ENCODE assay signal across 2 cellular contexts in the genomic region with DNA sequence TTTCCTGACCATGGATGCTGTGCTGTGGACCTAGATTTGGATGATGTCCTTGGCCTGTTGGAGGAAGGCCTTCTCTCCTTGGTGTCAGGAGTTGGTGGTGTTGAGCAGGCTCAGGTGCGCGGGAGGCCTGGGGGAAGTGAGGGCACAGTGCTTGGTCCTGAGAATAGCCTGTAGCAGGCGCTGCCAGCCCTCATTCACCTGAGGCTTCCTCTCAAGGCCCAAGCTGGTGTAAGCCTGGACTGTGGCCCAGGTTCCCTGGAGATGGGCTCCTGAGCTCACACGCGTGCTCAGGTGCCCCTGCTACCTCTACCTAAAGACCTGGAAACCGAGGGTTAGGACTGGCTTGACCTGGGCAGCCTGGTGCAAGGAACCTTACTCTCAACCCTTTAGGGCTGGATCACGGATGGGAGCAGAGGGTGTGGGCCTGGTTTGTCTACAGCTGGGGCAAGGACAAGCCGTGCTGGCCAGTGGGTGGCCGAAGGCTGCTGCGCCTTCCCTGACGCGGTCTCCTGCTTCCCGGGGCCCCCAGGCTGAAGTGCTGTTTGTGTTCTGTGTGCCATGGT.
TF ChIP-seq lines count a peak whose summit lies in the region.

No MANE protein-coding gene starts in this region.

TF ChIP-seq in IMR-90, 13 proteins besides CTCF, POLR2A, EP300 and RAD21:
- TF ChIP-seq, protein P1, sequence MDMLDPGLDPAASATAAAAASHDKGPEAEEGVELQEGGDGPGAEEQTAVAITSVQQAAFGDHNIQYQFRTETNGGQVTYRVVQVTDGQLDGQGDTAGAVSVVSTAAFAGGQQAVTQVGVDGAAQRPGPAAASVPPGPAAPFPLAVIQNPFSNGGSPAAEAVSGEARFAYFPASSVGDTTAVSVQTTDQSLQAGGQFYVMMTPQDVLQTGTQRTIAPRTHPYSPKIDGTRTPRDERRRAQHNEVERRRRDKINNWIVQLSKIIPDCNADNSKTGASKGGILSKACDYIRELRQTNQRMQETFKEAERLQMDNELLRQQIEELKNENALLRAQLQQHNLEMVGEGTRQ (IDR thresholded peaks at IDR 0.05; ENCODE audit: low read depth, low read length) = no peak
- TF ChIP-seq MAZ (IDR thresholded peaks at IDR 0.05; ENCODE audit: borderline replicate concordance, low read depth, low read length) = no peak
- no peak for TF ChIP-seq RCOR1 (IDR thresholded peaks at IDR 0.05; ENCODE audit: insufficient replicate concordance, low read length)
- TF ChIP-seq, protein P2, sequence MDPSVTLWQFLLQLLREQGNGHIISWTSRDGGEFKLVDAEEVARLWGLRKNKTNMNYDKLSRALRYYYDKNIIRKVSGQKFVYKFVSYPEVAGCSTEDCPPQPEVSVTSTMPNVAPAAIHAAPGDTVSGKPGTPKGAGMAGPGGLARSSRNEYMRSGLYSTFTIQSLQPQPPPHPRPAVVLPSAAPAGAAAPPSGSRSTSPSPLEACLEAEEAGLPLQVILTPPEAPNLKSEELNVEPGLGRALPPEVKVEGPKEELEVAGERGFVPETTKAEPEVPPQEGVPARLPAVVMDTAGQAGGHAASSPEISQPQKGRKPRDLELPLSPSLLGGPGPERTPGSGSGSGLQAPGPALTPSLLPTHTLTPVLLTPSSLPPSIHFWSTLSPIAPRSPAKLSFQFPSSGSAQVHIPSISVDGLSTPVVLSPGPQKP (IDR thresholded peaks at IDR 0.05; ENCODE audit: borderline replicate concordance, low read depth, low read length) = no peak
- no peak for TF ChIP-seq CHD1 (IDR thresholded peaks at IDR 0.05; ENCODE audit: low read depth, low read length)
- no peak for TF ChIP-seq MXI1 (IDR thresholded peaks at IDR 0.05; ENCODE audit: borderline replicate concordance, low read depth, low read length)
- no peak for TF ChIP-seq NFE2L2 (IDR thresholded peaks at IDR 0.05; ENCODE audit: low read depth, low read length)
- no peak for TF ChIP-seq BHLHE40 (IDR thresholded peaks at IDR 0.05; ENCODE audit: low read depth, low read length)
- no peak for TF ChIP-seq FOS (IDR thresholded peaks at IDR 0.05; ENCODE audit: low read depth, low read length)
- no peak for TF ChIP-seq SMC3 (IDR thresholded peaks at IDR 0.05; ENCODE audit: low read depth, low read length)
- no peak for TF ChIP-seq MAFK (IDR thresholded peaks at IDR 0.05; ENCODE audit: low read depth, low read length)
- TF ChIP-seq RFX5 (IDR thresholded peaks at IDR 0.05; ENCODE audit: low read depth, low read length) = no peak
- no peak for TF ChIP-seq CEBPB (IDR thresholded peaks at IDR 0.05; ENCODE audit: low read depth, low read length)

TF ChIP-seq in HEK293T, 16 proteins besides CTCF, POLR2A, EP300 and RAD21:
- no peak for TF ChIP-seq FOXA1 (IDR thresholded peaks at IDR 0.05)
- no peak for TF ChIP-seq SP1 (IDR thresholded peaks at IDR 0.05)
- no peak for TF ChIP-seq NFRKB (IDR thresholded peaks at IDR 0.05)
- TF ChIP-seq CTBP1 (IDR thresholded peaks at IDR 0.05; ENCODE audit: borderline replicate concordance) = no peak
- TF ChIP-seq LEF1 (IDR thresholded peaks at IDR 0.05; ENCODE audit: borderline replicate concordance) = no peak
- TF ChIP-seq ZNF384 (IDR thresholded peaks at IDR 0.05) = no peak
- no peak for TF ChIP-seq ELF4 (IDR thresholded peaks at IDR 0.05)
- no peak for TF ChIP-seq BHLHE40 (IDR thresholded peaks at IDR 0.05; ENCODE audit: borderline replicate concordance)
- TF ChIP-seq FOXK2 (IDR thresholded peaks at IDR 0.05) = no peak
- no peak for TF ChIP-seq SUZ12 (IDR thresholded peaks at IDR 0.05)
- TF ChIP-seq TARDBP (IDR thresholded peaks at IDR 0.05) = no peak
- TF ChIP-seq, protein P3, sequence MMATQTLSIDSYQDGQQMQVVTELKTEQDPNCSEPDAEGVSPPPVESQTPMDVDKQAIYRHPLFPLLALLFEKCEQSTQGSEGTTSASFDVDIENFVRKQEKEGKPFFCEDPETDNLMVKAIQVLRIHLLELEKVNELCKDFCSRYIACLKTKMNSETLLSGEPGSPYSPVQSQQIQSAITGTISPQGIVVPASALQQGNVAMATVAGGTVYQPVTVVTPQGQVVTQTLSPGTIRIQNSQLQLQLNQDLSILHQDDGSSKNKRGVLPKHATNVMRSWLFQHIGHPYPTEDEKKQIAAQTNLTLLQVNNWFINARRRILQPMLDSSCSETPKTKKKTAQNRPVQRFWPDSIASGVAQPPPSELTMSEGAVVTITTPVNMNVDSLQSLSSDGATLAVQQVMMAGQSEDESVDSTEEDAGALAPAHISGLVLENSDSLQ (IDR thresholded peaks at IDR 0.05) = no peak
- no peak for TF ChIP-seq ARNT (IDR thresholded peaks at IDR 0.05)
- no peak for TF ChIP-seq L3MBTL2 (conservative IDR thresholded peaks at IDR 0.05)
- TF ChIP-seq FOXM1 (IDR thresholded peaks at IDR 0.05; ENCODE audit: borderline replicate concordance) = no peak
- TF ChIP-seq HDGF (IDR thresholded peaks at IDR 0.05; ENCODE audit: borderline replicate concordance) = no peak
